In the genomic region with DNA sequence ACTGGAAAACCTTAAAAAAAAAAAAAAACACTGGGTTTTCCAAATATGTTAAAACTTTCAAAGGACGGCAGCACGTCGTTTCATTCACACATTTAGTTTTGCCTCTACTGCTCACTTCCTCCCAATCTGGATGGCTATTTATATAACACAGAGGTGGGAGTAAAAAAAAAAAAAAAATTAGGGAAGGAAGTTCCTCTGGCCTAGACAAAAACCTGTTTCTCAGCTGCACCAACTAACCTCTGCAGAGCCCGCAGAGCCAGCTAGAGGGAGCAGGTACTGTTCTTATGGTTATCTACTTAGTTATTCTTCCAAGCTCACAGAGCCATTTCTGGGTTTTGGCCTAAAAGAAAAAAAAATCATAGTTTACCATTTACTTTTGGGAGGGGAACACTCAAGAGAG, we compare ENCODE assay signal across 8 cellular contexts. TPM values are rescaled to one million over a fixed set of nuclear protein-coding genes. Genes with fewer than 3 reads are reported as not detected.
A peak's percentile ranks its signal among the peaks of the same experiment; 100 is the strongest.
DNase-seq lines count a peak whose midpoint lies in the region; ATAC-seq, FAIRE-seq and TF ChIP-seq lines count a peak whose summit lies in the region.

No MANE protein-coding gene starts in this region.

- H3K9ac ChIP-seq in mammary epithelial cell (ENCODE audit: insufficient read depth, low read length) (no peak overlapping the region), kidney (ENCODE audit: low read length in 2 of 2) (no peak overlapping the region)

- in situ Hi-C loops in T47D (cut with HindIII; ENCODE audit: low pct_unique_long_range_greater_than_20kb, low sequenced_read_pairs) (no loop called here), mammary epithelial cell (cut with MboI; ENCODE audit: low sequenced_read_pairs in 2 of 2) (no loop called here)

- no peak overlapping the region for H3K4me3 ChIP-seq in mammary epithelial cell (replicated peaks in 1 of 3; ENCODE audit: insufficient read depth in 1 of 3, low read depth in 2 of 3, low read length in 3 of 3)
- H3K4me3 ChIP-seq in tibial nerve: no peak overlapping the region
- H3K4me3 ChIP-seq in kidney (ENCODE audit: low read length in 2 of 2): no peak overlapping the region

- peak overlapping the region; percentile 55 for H3K4me3 Mint-ChIP-seq in activated B cell treated with CpG ODN at 0.5 μM for 24 hours

- no peaks in the 10 kb centered on the region for H3K27me3 Mint-ChIP-seq in activated B cell treated with CpG ODN at 0.5 μM for 24 hours

- H3K4me1 ChIP-seq in mammary epithelial cell (ENCODE audit: insufficient read depth, low read length) (peaks cover 8% of the 10 kb centered on the region), tibial nerve (no peaks in the 10 kb centered on the region), kidney (ENCODE audit: control insufficient read depth in 1 of 2, insufficient read depth in 1 of 2, low read depth in 1 of 2, low read length in 2 of 2) (no peaks in the 10 kb centered on the region)

- H3K9me3 Mint-ChIP-seq in activated B cell treated with CpG ODN at 0.5 μM for 24 hours: no peaks in the 10 kb centered on the region

- no peak for TF ChIP-seq EP300 in tibial nerve (IDR thresholded peaks at IDR 0.05)

- peak; percentile 7 to 49 for DNase-seq in T47D (ENCODE audit: low read depth in 1 of 2, low spot score in 1 of 2)
- no peak for DNase-seq in mammary epithelial cell
- no peak for DNase-seq in activated B cell treated with CpG ODN at 0.5 μM for 24 hours
- DNase-seq in inferior parietal cortex (ENCODE audit: extremely low spot score): peak; percentile 49
- DNase-seq in tibial nerve (ENCODE audit: low spot score in 2 of 2): no peak
- no peak for DNase-seq in NCI-H774 (lab: John Stamatoyannopoulos, UW)
- no peak for DNase-seq in kidney
- no peak for DNase-seq in NCI-H526 treated with DMSO at 0.1 percent for 48 hours (lab: John Stamatoyannopoulos, UW)

- H3K27ac Mint-ChIP-seq in activated B cell treated with CpG ODN at 0.5 μM for 24 hours: peak overlapping the region; percentile 71

- dilution Hi-C loops in mammary epithelial cell (cut with HindIII; ENCODE audit: low sequenced_read_pairs): no loop called here

- peak in 1 of 2 donors; percentile 39 for TF ChIP-seq CTCF in mammary epithelial cell (conservative IDR thresholded peaks at IDR 0.05 in 1 of 2, IDR thresholded peaks at IDR 0.05 in 1 of 2; ENCODE audit: extremely low read depth in 1 of 2, insufficient read depth in 1 of 2, low read depth in 1 of 2, low read length in 2 of 2)
- no peak for TF ChIP-seq CTCF in activated B cell treated with CpG ODN at 0.5 μM for 24 hours (IDR thresholded peaks at IDR 0.05)
- peak in 3 of 5 experiments; percentile 9 to 20 (median 18) for TF ChIP-seq CTCF in tibial nerve (IDR thresholded peaks at IDR 0.05)
- TF ChIP-seq CTCF in kidney (IDR thresholded peaks at IDR 0.05; ENCODE audit: borderline replicate concordance, extremely low read depth, insufficient read depth): no peak

- intact Hi-C loops in mammary epithelial cell (cut with micrococcal nuclease) (no loop called here), activated B cell treated with CpG ODN at 0.5 μM for 24 hours (cut with micrococcal nuclease) (loop anchor here (1.0 to 2.0 kb wide), 5 partner anchors 10 to 100 kb away; partner anchors contain the start of gene SLC1A4), kidney (cut with DNase I) (no loop called here)

- peaks cover 44% of the 10 kb centered on the region for H3K4me1 Mint-ChIP-seq in activated B cell treated with CpG ODN at 0.5 μM for 24 hours

- peak; percentile 78 for ATAC-seq in activated B cell treated with CpG ODN at 0.5 μM for 24 hours (ENCODE audit: low read depth)

- no peak overlapping the region for H3K4me2 ChIP-seq in mammary epithelial cell (ENCODE audit: insufficient read depth, low read depth, low read length)

- H3K27ac ChIP-seq in mammary epithelial cell (ENCODE audit: insufficient read depth, low read depth, low read length) (no peak overlapping the region), tibial nerve (no peak overlapping the region), kidney (ENCODE audit: low read depth in 2 of 2, low read length in 2 of 2) (no peak overlapping the region)

- H3K27me3 ChIP-seq in mammary epithelial cell (ENCODE audit: insufficient read depth, low read length): no peaks in the 10 kb centered on the region
- no peaks in the 10 kb centered on the region for H3K27me3 ChIP-seq in tibial nerve

- WGBS in mammary epithelial cell (ENCODE audit: low coverage, missing lambda C conversion rate): 86% methylated on average over 4 of the region's 4 CpGs
- 62% methylated on average over 4 of the region's 4 CpGs for WGBS in tibial nerve, 2 donors

- TF ChIP-seq POLR2A in tibial nerve (IDR thresholded peaks at IDR 0.05): no peak

- CTCF ChIA-PET in mammary epithelial cell (lab: Charles Lee; ENCODE audit: low non-redundant PET): interaction anchor here (0.6 kb wide), 1 partner anchor 99 kb away, joined by 3 read pairs; no protein-coding TSS in a partner anchor
- CTCF ChIA-PET in activated B cell treated with CpG ODN at 0.5 μM for 24 hours (lab: Charles Lee): interaction anchor here (0.7 to 3.8 kb wide), 11 partner anchors 10 to 403 kb away, joined by 3 to 40 read pairs (median 6); partner anchors contain the start of gene CEP68

- no peak overlapping the region for H2AFZ ChIP-seq in mammary epithelial cell (ENCODE audit: low read depth, low read length)

- H3K9me3 ChIP-seq in mammary epithelial cell (replicated peaks; ENCODE audit: insufficient read depth, low read length): no peaks in the 10 kb centered on the region
- no peaks in the 10 kb centered on the region for H3K9me3 ChIP-seq in tibial nerve
- no peaks in the 10 kb centered on the region for H3K9me3 ChIP-seq in kidney (ENCODE audit: control insufficient read depth in 1 of 2, low read length in 2 of 2)

- H3K36me3 ChIP-seq in mammary epithelial cell (ENCODE audit: insufficient read depth, low read length) (no peaks in the 10 kb centered on the region), tibial nerve (peaks cover 0 to 86% (median 0%) of the 10 kb centered on the region in 3 donors), kidney (ENCODE audit: control insufficient read depth in 1 of 2, insufficient read depth in 2 of 2, low read length in 2 of 2) (no peaks in the 10 kb centered on the region)

- H3K79me2 ChIP-seq in mammary epithelial cell (ENCODE audit: insufficient read depth, low read length): no peaks in the 10 kb centered on the region

- POLR2A ChIA-PET in activated B cell treated with CpG ODN at 0.5 μM for 24 hours (lab: Charles Lee): interaction anchor here (0.7 to 2.8 kb wide), 12 partner anchors 10 to 267 kb away, joined by 3 to 39 read pairs (median 6); partner anchors contain the start of genes CEP68, RAB1A and SLC1A4

- peaks cover 73% of the 10 kb centered on the region for H3K36me3 Mint-ChIP-seq in activated B cell treated with CpG ODN at 0.5 μM for 24 hours (ENCODE audit: low read depth)

- FAIRE-seq in kidney (lab: Jason Lieb, UNC): no peak

- BruUV-seq in mammary epithelial cell (replicated peaks; lab: Mats Ljungman, UMichigan): no TSS peak

- H4K20me1 ChIP-seq in mammary epithelial cell (ENCODE audit: insufficient read depth, low read length): no peaks in the 10 kb centered on the region

RNA-seq across cellular contexts. Expression of gene SLC1A4, which starts 28.1 kb away (rescaled TPM):
- total RNA-seq in mammary epithelial cell (10 to 100 TPM; 29.0 to 41.8 TPM), activated B cell treated with CpG ODN at 0.5 μM for 24 hours (32.1 and 35.4 TPM in 2 replicates), tibial nerve (10 to 100 TPM in 3 of 4 donors, 1 to 10 TPM in 1; 7.2 to 14.4 (median 12.2) TPM), kidney (10.6 TPM)
- polyA plus RNA-seq in mammary epithelial cell (7.0 TPM), kidney (ENCODE audit: insufficient read depth, low read depth, low replicate concordance) (2.1 TPM)
- polyA minus RNA-seq in mammary epithelial cell: 18.3 TPM

RNA-seq across cellular contexts. Expression of gene CEP68, which starts 38.9 kb away (rescaled TPM):
- total RNA-seq in mammary epithelial cell (1 to 10 TPM; 9.0 to 9.3 TPM), activated B cell treated with CpG ODN at 0.5 μM for 24 hours (16.6 and 17.9 TPM in 2 replicates), tibial nerve (10 to 100 TPM; 21.6 to 40.4 (median 25.2) TPM), kidney (20.3 TPM)
- polyA plus RNA-seq in mammary epithelial cell (4.4 TPM), kidney (ENCODE audit: insufficient read depth, low read depth, low replicate concordance) (5.6 TPM)
- polyA minus RNA-seq in mammary epithelial cell: 15.0 TPM

Comparison
In these comparisons a context has a peak if more than half of its experiments do, and no peak if none do; other contexts are left out.
1. DNase-seq: peak in T47D (2 of 2) and inferior parietal cortex (single experiment); none in mammary epithelial cell (single experiment), activated B cell treated with CpG ODN at 0.5 μM for 24 hours (single experiment), tibial nerve (0 of 2), NCI-H774 (single experiment), kidney (single experiment) and NCI-H526 treated with DMSO at 0.1 percent for 48 hours (single experiment).
2. CTCF ChIP-seq: peak in tibial nerve (3 of 5); none in activated B cell treated with CpG ODN at 0.5 μM for 24 hours (single experiment) and kidney (single experiment).